In genomic region chr13:57925250-57925649, GRCh38 we compare ENCODE assay signal across 23 cellular contexts.
DNase-seq lines count a peak whose midpoint lies in the region; ATAC-seq, FAIRE-seq and TF ChIP-seq lines count a peak whose summit lies in the region.
"Had no signal": no experiment of that assay in that cellular context is flagged by ENCODE, and none has a peak within 500 bp of the region (broad histone marks: within the 10 kb centered on the region; RNA-seq: fewer than 3 reads in every experiment).

No MANE protein-coding gene starts in this region.

- H3K36me3 ChIP-seq in astrocyte (ENCODE audit: insufficient read depth, low read length) (no peaks in the 10 kb centered on the region), upper lobe of left lung (no peaks in the 10 kb centered on the region)
- H3K36me3 ChIP-seq: pancreas, uterus, WERI-Rb-1 had no signal

- H3K27me3 Mint-ChIP-seq in astrocyte (ENCODE audit: low read depth, unreplicated experiment): no peaks in the 10 kb centered on the region
- H3K27me3 Mint-ChIP-seq: activated naive CD4-positive, alpha-beta T cell treated with anti-CD3 and anti-CD28 coated beads, Interleukin-2, amount 10 ng/mL, durations not matched to agents 7 days and 5 days; B cell; dendritic cell treated with granulocyte-macrophage colony-stimulating factor and Interleukin-4, amounts not matched to agents 40 ng/mL and 50 ng/mL, for 4 days had no signal

- TF ChIP-seq EP300 in upper lobe of left lung (IDR thresholded peaks at IDR 0.05): no peak

- H3K27me3 ChIP-seq in astrocyte (ENCODE audit: insufficient read depth, low read length) (no peaks in the 10 kb centered on the region), upper lobe of left lung (no peaks in the 10 kb centered on the region)
- H3K27me3 ChIP-seq: pancreas, uterus had no signal

- FAIRE-seq in D721Med (lab: Jason Lieb, UNC) (no peak), astrocyte (lab: Jason Lieb, UNC) (no peak)
- FAIRE-seq: GM12878, K562, pancreas had no signal

- H3K27ac Mint-ChIP-seq in astrocyte (ENCODE audit: unreplicated experiment): no peak overlapping the region
- H3K27ac Mint-ChIP-seq: activated naive CD4-positive, alpha-beta T cell treated with anti-CD3 and anti-CD28 coated beads, Interleukin-2, amount 10 ng/mL, durations not matched to agents 7 days and 5 days; B cell; dendritic cell treated with granulocyte-macrophage colony-stimulating factor and Interleukin-4, amounts not matched to agents 40 ng/mL and 50 ng/mL, for 4 days had no signal

- H3K27ac ChIP-seq in astrocyte (ENCODE audit: low read depth, low read length) (no peak overlapping the region), upper lobe of left lung (no peak overlapping the region)
- H3K27ac ChIP-seq: pancreas, skin epidermis, uterus, WERI-Rb-1 had no signal

- H3K9me3 Mint-ChIP-seq in astrocyte (ENCODE audit: unreplicated experiment): no peaks in the 10 kb centered on the region
- H3K9me3 Mint-ChIP-seq: dendritic cell treated with granulocyte-macrophage colony-stimulating factor and Interleukin-4, amounts not matched to agents 40 ng/mL and 50 ng/mL, for 4 days had no signal

- H3K9me3 ChIP-seq in astrocyte (ENCODE audit: insufficient read depth, low read depth, low read length) (no peaks in the 10 kb centered on the region), upper lobe of left lung (no peaks in the 10 kb centered on the region)
- H3K9me3 ChIP-seq: pancreas, uterus had no signal

- H3K4me1 ChIP-seq in astrocyte (ENCODE audit: insufficient read depth, low read length): no peaks in the 10 kb centered on the region
- H3K4me1 ChIP-seq in upper lobe of left lung: no peaks in the 10 kb centered on the region
- H3K4me1 ChIP-seq: pancreas, uterus had no signal

- ATAC-seq in left lobe of liver (peak; percentile 34), upper lobe of left lung (ENCODE audit: low FRiP score in 2 of 2) (no peak)
- ATAC-seq: GM12878, K562, left colon had no signal

- no peak overlapping the region for H3K9ac ChIP-seq in astrocyte (ENCODE audit: low read length)

- DNase-seq in D721Med (ENCODE audit: insufficient read length, low spot score): no peak
- peak; percentile 15 to 34 for DNase-seq in NCI-H2081 (lab: John Stamatoyannopoulos, UW)
- DNase-seq in astrocyte (ENCODE audit: low read depth): peak; percentile 8
- DNase-seq in left lobe of liver (ENCODE audit: low spot score): no peak
- no peak for DNase-seq in SHP77 (lab: John Stamatoyannopoulos, UW)
- no peak for DNase-seq in upper lobe of left lung
- no peak for DNase-seq in GM19238 (ENCODE audit: insufficient read length, low spot score)
- DNase-seq: activated CD4-positive, alpha-beta T cell treated with anti-CD3 and anti-CD28 coated beads, Interleukin-2, amount 50 U/mL, for 48 hours; activated naive CD4-positive, alpha-beta T cell treated with anti-CD3 and anti-CD28 coated beads, Interleukin-2, amount 10 ng/mL, durations not matched to agents 7 days and 5 days; GF-D8; left colon; NCI-H1048; NCI-H2107; NCI-H774; pancreas; stimulated activated CD4-positive, alpha-beta T cell treated with anti-CD3 and anti-CD28 coated beads, Interleukin-4, amount 100 ng/mL, for 1 hour; uterus; WERI-Rb-1 had no signal

- no peak overlapping the region for H3K4me3 Mint-ChIP-seq in astrocyte (ENCODE audit: unreplicated experiment)
- H3K4me3 Mint-ChIP-seq: activated naive CD4-positive, alpha-beta T cell treated with anti-CD3 and anti-CD28 coated beads, Interleukin-2, amount 10 ng/mL, durations not matched to agents 7 days and 5 days; B cell; dendritic cell treated with granulocyte-macrophage colony-stimulating factor and Interleukin-4, amounts not matched to agents 40 ng/mL and 50 ng/mL, for 4 days had no signal

- no peaks in the 10 kb centered on the region for H3K79me2 ChIP-seq in astrocyte (ENCODE audit: insufficient read depth, low read length)

- no peaks in the 10 kb centered on the region for H3K36me3 Mint-ChIP-seq in astrocyte (ENCODE audit: low read depth, unreplicated experiment)
- H3K36me3 Mint-ChIP-seq: activated naive CD4-positive, alpha-beta T cell treated with anti-CD3 and anti-CD28 coated beads, Interleukin-2, amount 10 ng/mL, durations not matched to agents 7 days and 5 days had no signal

- TF ChIP-seq CTCF in D721Med (IDR thresholded peaks at IDR 0.05; ENCODE audit: insufficient read depth, missing control alignments) (peak; percentile 13), astrocyte (IDR thresholded peaks at IDR 0.05; ENCODE audit: insufficient read depth, low read depth, low read length) (no peak), upper lobe of left lung (IDR thresholded peaks at IDR 0.05) (no peak)

- no peaks in the 10 kb centered on the region for H3K4me1 Mint-ChIP-seq in astrocyte (ENCODE audit: low read depth, unreplicated experiment)
- H3K4me1 Mint-ChIP-seq: activated naive CD4-positive, alpha-beta T cell treated with anti-CD3 and anti-CD28 coated beads, Interleukin-2, amount 10 ng/mL, durations not matched to agents 7 days and 5 days; B cell had no signal

- TF ChIP-seq POLR2A in upper lobe of left lung (IDR thresholded peaks at IDR 0.05): no peak

- H3K4me2 ChIP-seq in astrocyte (ENCODE audit: low read length): no peak overlapping the region

- H3K4me3 ChIP-seq in astrocyte (ENCODE audit: insufficient read depth, low read depth, low read length): no peak overlapping the region
- H3K4me3 ChIP-seq in upper lobe of left lung: no peak overlapping the region
- H3K4me3 ChIP-seq: GM12878, K562, pancreas, skin epidermis, uterus had no signal

- 63 to 67% methylated on average over 3 of the region's 3 CpGs for WGBS in upper lobe of left lung, 2 donors

- no peak overlapping the region for H2AFZ ChIP-seq in astrocyte (ENCODE audit: low read depth, low read length)

- H4K20me1 ChIP-seq in astrocyte (ENCODE audit: insufficient read depth, low read length): no peaks in the 10 kb centered on the region

Comparison
In these comparisons a context has a peak if more than half of its experiments do, and no peak if none do; other contexts are left out.
1. DNase-seq: peak in NCI-H2081 (2 of 2) and astrocyte (single experiment); none in D721Med (single experiment), left lobe of liver (single experiment), SHP77 (0 of 2), upper lobe of left lung (0 of 2) and GM19238 (single experiment).